In the genomic region with DNA sequence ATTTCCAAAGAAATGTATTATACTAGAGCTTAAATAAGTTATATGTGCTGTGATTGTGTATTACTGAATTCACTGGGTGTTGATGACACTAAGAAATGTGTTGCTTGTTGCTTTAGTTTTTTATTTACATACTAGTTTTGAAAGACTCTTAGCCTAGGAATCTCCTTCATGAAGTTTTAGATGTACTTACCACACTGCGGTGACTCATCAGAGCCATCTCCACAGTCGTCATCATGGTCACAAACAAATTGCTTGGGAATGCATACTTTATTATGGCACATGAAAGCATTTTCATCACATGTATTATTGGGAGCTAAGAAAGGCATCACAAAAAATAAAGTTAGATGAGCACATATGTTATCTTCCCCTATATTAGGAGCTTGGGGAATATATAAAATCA, we compare ENCODE assay signal across 18 cellular contexts.
A peak's percentile ranks its signal among the peaks of the same experiment; 100 is the strongest.
DNase-seq lines count a peak whose midpoint lies in the region; ATAC-seq and TF ChIP-seq lines count a peak whose summit lies in the region.
"Had no signal": no experiment of that assay in that cellular context is flagged by ENCODE, and none has a peak within 500 bp of the region (broad histone marks: within the 10 kb centered on the region; RNA-seq: fewer than 3 reads in every experiment).

No MANE protein-coding gene starts in this region.

- DNase-seq in AG10803 (ENCODE audit: low read depth) (peak; percentile 72), MG63 (peak; percentile 28), mammary epithelial cell (peak; percentile 30), kidney tubule cell (ENCODE audit: low spot score) (peak; percentile 33), NCI-H1417 (lab: John Stamatoyannopoulos, UW) (no peak), left lobe of liver (ENCODE audit: low spot score) (no peak)
- DNase-seq: activated effector memory CD4-positive, alpha-beta T cell treated with Interleukin-2 at 50 U/mL for 16 hours; effector CD8-positive, alpha-beta T cell; glutamatergic neuron; NCI-H1694 treated with DMSO at 0.1 percent for 48 hours; NCI-H510A; occipital lobe; OCI-M1; stimulated activated naive CD4-positive, alpha-beta T cell; T-cell had no signal

- CTCF ChIA-PET in mammary epithelial cell (lab: Charles Lee; ENCODE audit: low non-redundant PET) = interaction anchor here (0.8 kb wide), 1 partner anchor 189 kb away, joined by 5 read pairs; no protein-coding TSS in a partner anchor

- no peaks in the 10 kb centered on the region for H3K79me2 ChIP-seq in mammary epithelial cell (ENCODE audit: insufficient read depth, low read length)

- H3K4me1 ChIP-seq in mammary epithelial cell (ENCODE audit: insufficient read depth, low read length) = no peaks in the 10 kb centered on the region

- dilution Hi-C loops in mammary epithelial cell (cut with HindIII; ENCODE audit: low sequenced_read_pairs) = no loop called here

- BruUV-seq in mammary epithelial cell (replicated peaks; lab: Mats Ljungman, UMichigan) = no TSS peak

- no peak overlapping the region for H3K4me2 ChIP-seq in mammary epithelial cell (ENCODE audit: insufficient read depth, low read depth, low read length)

- in situ Hi-C loops in mammary epithelial cell (cut with MboI; ENCODE audit: low sequenced_read_pairs in 2 of 2) = no loop called here

- no peaks in the 10 kb centered on the region for H3K27me3 ChIP-seq in MG63
- H3K27me3 ChIP-seq in mammary epithelial cell (ENCODE audit: insufficient read depth, low read length) = no peaks in the 10 kb centered on the region

- WGBS in mammary epithelial cell (ENCODE audit: low coverage, missing lambda C conversion rate) = 65% methylated on average over 2 of the region's 2 CpGs

- ATAC-seq in GM19395 (IDR thresholded peaks at IDR 0.05; ENCODE audit: unreplicated experiment) = no peak
- ATAC-seq in left lobe of liver = no peak
- no peak for ATAC-seq in GM21717 (IDR thresholded peaks at IDR 0.05; ENCODE audit: unreplicated experiment)
- ATAC-seq: T-cell had no signal

- no peaks in the 10 kb centered on the region for H4K20me1 ChIP-seq in mammary epithelial cell (ENCODE audit: insufficient read depth, low read length)

- intact Hi-C loops in mammary epithelial cell (cut with micrococcal nuclease) = no loop called here

- H2AFZ ChIP-seq in mammary epithelial cell (ENCODE audit: low read depth, low read length) = no peak overlapping the region

- H3K4me3 ChIP-seq in AG10803 (ENCODE audit: low read length) (no peak overlapping the region), MG63 (no peak overlapping the region), mammary epithelial cell (replicated peaks in 1 of 3; ENCODE audit: insufficient read depth in 1 of 3, low read depth in 2 of 3, low read length in 3 of 3) (no peak overlapping the region)

- no peaks in the 10 kb centered on the region for H3K9me3 ChIP-seq in MG63
- H3K9me3 ChIP-seq in mammary epithelial cell (replicated peaks; ENCODE audit: insufficient read depth, low read length) = no peaks in the 10 kb centered on the region

- TF ChIP-seq CTCF in AG10803 (conservative IDR thresholded peaks at IDR 0.05; ENCODE audit: low read length) (no peak), mammary epithelial cell (conservative IDR thresholded peaks at IDR 0.05 in 1 of 2, IDR thresholded peaks at IDR 0.05 in 1 of 2; ENCODE audit: extremely low read depth in 1 of 2, insufficient read depth in 1 of 2, low read depth in 1 of 2, low read length in 2 of 2) (no peak)

- H3K36me3 ChIP-seq in MG63 (no peaks in the 10 kb centered on the region), mammary epithelial cell (ENCODE audit: insufficient read depth, low read length) (no peaks in the 10 kb centered on the region)

- no peak overlapping the region for H3K27ac ChIP-seq in mammary epithelial cell (ENCODE audit: insufficient read depth, low read depth, low read length)
- H3K27ac ChIP-seq: HL-60 had no signal

- H3K9ac ChIP-seq in mammary epithelial cell (ENCODE audit: insufficient read depth, low read length) = no peak overlapping the region

Comparison
In these comparisons a context has a peak if more than half of its experiments do, and no peak if none do; other contexts are left out.
1. DNase-seq: peak in AG10803 (single experiment), MG63 (single experiment), mammary epithelial cell (single experiment) and kidney tubule cell (single experiment); none in NCI-H1417 (0 of 3) and left lobe of liver (single experiment).